Comparison of ENCODE assay signal across 20 cellular contexts in genomic region chr2:217981084-217981730, GRCh38. TPM values are rescaled to one million over a fixed set of nuclear protein-coding genes. Genes with fewer than 3 reads are reported as not detected.
DNase-seq lines count a peak whose midpoint lies in the region; ATAC-seq, FAIRE-seq and TF ChIP-seq lines count a peak whose summit lies in the region.
"Had no signal": no experiment of that assay in that cellular context is flagged by ENCODE, and none has a peak within 500 bp of the region (broad histone marks: within the 10 kb centered on the region; RNA-seq: fewer than 3 reads in every experiment).

No MANE protein-coding gene starts in this region.

- H3K9ac ChIP-seq in adipocyte (ENCODE audit: low read length) = peak overlapping the region; percentile 16

- in situ Hi-C loops in gastrocnemius medialis (cut with MboI; ENCODE audit: low sequenced_read_pairs in 4 of 4) = loop anchor here in 1 of 4 donors (10.0 kb wide), 1 partner anchor 86 kb away; no protein-coding TSS in a partner anchor

- FAIRE-seq in GM12891 (lab: Jason Lieb, UNC) = no peak
- FAIRE-seq: GM12878 had no signal

- TF ChIP-seq POLR2A in gastrocnemius medialis (IDR thresholded peaks at IDR 0.05) (no peak), GM12891 (IDR thresholded peaks at IDR 0.05; ENCODE audit: low read depth, low read length) (no peak)

- DNase-seq in DMS79 (lab: John Stamatoyannopoulos, UW) (peak; percentile 73), adipocyte (ENCODE audit: low read depth) (no peak), left lung (no peak), gastrocnemius medialis (no peak), GM12891 (ENCODE audit: insufficient read length, low spot score) (no peak), DMS153 (lab: John Stamatoyannopoulos, UW) (no peak), amniotic stem cell (lab: John Stamatoyannopoulos, UW) (no peak), germinal center (ENCODE audit: low spot score) (no peak)
- DNase-seq: activated CD8-positive, alpha-beta memory T cell treated with anti-CD3 and anti-CD28 coated beads for 24 hours; cerebellar nuclear complex; COR-L47; foreskin melanocyte; GOT3; KBM-7; NCI-H2107; NCI-H82; stimulated activated naive CD4-positive, alpha-beta T cell treated with Interleukin-2 at 50 U/mL for 16 hours; T-cell had no signal

- H3K9me3 ChIP-seq in adipocyte (ENCODE audit: control insufficient read depth, low read length) (no peaks in the 10 kb centered on the region), left lung (no peaks in the 10 kb centered on the region), gastrocnemius medialis (no peaks in the 10 kb centered on the region)

- TF ChIP-seq CTCF in left lung (IDR thresholded peaks at IDR 0.05) = no peak
- no peak for TF ChIP-seq CTCF in gastrocnemius medialis (IDR thresholded peaks at IDR 0.05 in 4 of 5, conservative IDR thresholded peaks at IDR 0.05 in 1 of 5)

- H3K4me3 ChIP-seq in adipocyte (ENCODE audit: low read length) (no peak overlapping the region), left lung (no peak overlapping the region), gastrocnemius medialis (no peak overlapping the region)
- H3K4me3 ChIP-seq: GM12878 had no signal

- H3K36me3 ChIP-seq in adipocyte (ENCODE audit: control insufficient read depth, insufficient read depth, low read length, severe bottlenecking) = peaks cover 47% of the 10 kb centered on the region
- H3K36me3 ChIP-seq in left lung = no peaks in the 10 kb centered on the region
- H3K36me3 ChIP-seq in gastrocnemius medialis = no peaks in the 10 kb centered on the region

- H3K27me3 ChIP-seq in adipocyte (replicated peaks; ENCODE audit: control insufficient read depth, insufficient read depth, low read length) (no peaks in the 10 kb centered on the region), left lung (no peaks in the 10 kb centered on the region), gastrocnemius medialis (no peaks in the 10 kb centered on the region)

- H3K4me1 ChIP-seq in adipocyte (ENCODE audit: control insufficient read depth, insufficient read depth, low read length) = peaks cover 31% of the 10 kb centered on the region
- H3K4me1 ChIP-seq in left lung = peaks cover 19 to 46% of the 10 kb centered on the region in 2 donors
- peaks cover 24 to 39% of the 10 kb centered on the region in 2 donors for H3K4me1 ChIP-seq in gastrocnemius medialis

- intact Hi-C loops in left lung (cut with DNase I) (no loop called here), gastrocnemius medialis (cut with DNase I; ENCODE audit: low total_unique reads) (no loop called here)

- ATAC-seq in left lung = peak; percentile 36
- ATAC-seq in gastrocnemius medialis = peak in 1 of 2 donors; percentile 45
- ATAC-seq: GM12878, T-cell had no signal

- H3K27ac ChIP-seq in left lung = peak overlapping the region; percentile 3 to 58
- H3K27ac ChIP-seq in gastrocnemius medialis = peak overlapping the region; percentile 35 to 74 (median 66)
- H3K27ac ChIP-seq: HL-60 had no signal

TF ChIP-seq in GM12891, 5 proteins besides CTCF, POLR2A, EP300 and RAD21:
- TF ChIP-seq PAX5 (IDR thresholded peaks at IDR 0.05; ENCODE audit: insufficient read depth, low read length, severe bottlenecking) = no peak
- no peak for TF ChIP-seq SPI1 (IDR thresholded peaks at IDR 0.05; ENCODE audit: low read depth, low read length)
- TF ChIP-seq TAF1 (IDR thresholded peaks at IDR 0.05; ENCODE audit: low read depth, low read length) = no peak
- no peak for TF ChIP-seq POU2F2 (IDR thresholded peaks at IDR 0.05; ENCODE audit: low read depth, low read length)

RNA-seq across cellular contexts. Expression of gene TNS1, which starts 21.6 kb away (rescaled TPM):
- 100 to 1,000 TPM; 303 to 327 TPM for total RNA-seq in left lung
- total RNA-seq in gastrocnemius medialis = 100 to 1,000 TPM; 407 to 670 (median 484) TPM
- polyA plus RNA-seq in GM12891 (2012; ENCODE audit: low read depth, missing spikeins) = 1.7 TPM
